In genomic region chr2:239127513-239127912, GRCh38 we compare ENCODE assay signal across 23 cellular contexts.
"Had no signal": no experiment of that assay in that cellular context is flagged by ENCODE, and none has a peak within 500 bp of the region (broad histone marks: within the 10 kb centered on the region; RNA-seq: fewer than 3 reads in every experiment).

No MANE protein-coding gene starts in this region.

- H3K4me3 ChIP-seq: K562 had no signal

- DNase-seq: activated B cell treated with CpG ODN at 0.5 μM for 24 hours; activated CD4-positive, alpha-beta T cell treated with anti-CD3 and anti-CD28 coated beads for 1 hour; activated CD4-positive, alpha-beta T cell treated with anti-CD3 and anti-CD28 coated beads, Interleukin-2, amount 10 ng/mL, durations not matched to agents 24 days and 14 days; activated CD4-positive, alpha-beta T cell treated with anti-CD3 and anti-CD28 coated beads, Interleukin-2, amount 50 U/mL, for 48 hours; activated gamma-delta T cell treated with Interleukin-2 at 50 U/mL for 16 hours; activated naive CD4-positive, alpha-beta T cell treated with anti-CD3 and anti-CD28 coated beads, Interleukin-2, amount 10 ng/mL, durations not matched to agents 7 days and 5 days; activated naive CD8-positive, alpha-beta T cell treated with anti-CD3 and anti-CD28 coated beads for 36 hours; activated T-cell treated with anti-CD3 and anti-CD28 coated beads, Interleukin-2, amount 50 U/mL, for 72 hours; central memory CD4-positive, alpha-beta T cell; Karpas-422; MM.1S; NCI-H1105; NCI-H1436; NCI-H1694 treated with DMSO at 0.1 percent for 48 hours; NCI-H2029 treated with DMSO at 0.1 percent for 48 hours; NCI-H345; NCI-H510A treated with DMSO at 0.1 percent for 48 hours; NCI-H69; PC-3; SIG-M5; T-helper 2 cell; T1000 had no signal

- ATAC-seq: activated T-cell treated with anti-CD3 and anti-CD28 coated beads, Interleukin-2, amount 50 U/mL, for 72 hours; K562; PC-3 had no signal
